ENCODE assay signal across 34 cellular contexts in the genomic region with DNA sequence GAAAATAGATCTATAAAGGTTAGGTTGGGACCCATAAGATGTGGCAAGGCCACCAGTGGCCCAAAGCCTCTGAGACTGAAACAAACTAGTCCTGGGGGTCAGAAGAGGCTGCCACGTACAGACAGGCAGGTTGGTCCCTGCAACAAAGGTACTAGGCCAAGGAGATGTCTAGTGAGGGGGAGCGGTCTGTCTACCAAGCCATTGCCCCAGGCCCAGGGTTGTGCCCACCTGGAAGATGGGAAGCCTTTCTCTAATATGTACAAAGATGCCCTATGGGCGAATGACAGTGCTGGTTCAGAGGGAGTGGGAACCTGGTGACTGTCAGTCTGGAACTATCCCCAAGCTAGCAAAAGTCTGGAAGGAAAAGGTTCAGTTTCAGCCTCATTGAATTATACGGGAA.
"Had no signal": no experiment of that assay in that cellular context is flagged by ENCODE, and none has a peak within 500 bp of the region (broad histone marks: within the 10 kb centered on the region; RNA-seq: fewer than 3 reads in every experiment).

No MANE protein-coding gene starts in this region.

- H3K27ac ChIP-seq: KMS-11 had no signal

- H3K9me3 ChIP-seq: MG63 had no signal

- H3K4me2 ChIP-seq: KMS-11 had no signal

- H3K36me3 ChIP-seq: MG63 had no signal

- DNase-seq: Karpas-422, Kasumi-1, KG1, MG63, MM.1S, MV-4-11, NCI-H1048, NCI-H1092, NCI-H1092 treated with DMSO at 0.1 percent for 48 hours, NCI-H1105, NCI-H1105 treated with DMSO at 0.1 percent for 48 hours, NCI-H1417, NCI-H1417 treated with DMSO at 0.1 percent for 48 hours, NCI-H1436, NCI-H1436 treated with DMSO at 0.1 percent for 48 hours, NCI-H146, NCI-H1694 treated with DMSO at 0.1 percent for 48 hours, NCI-H187, NCI-H187 treated with DMSO at 0.1 percent for 48 hours, NCI-H1930, NCI-H2029, NCI-H2029 treated with DMSO at 0.1 percent for 48 hours, NCI-H2081, NCI-H2081 treated with DMSO at 0.1 percent for 48 hours, NCI-H2107, NCI-H2171, NCI-H2171 treated with DMSO at 0.1 percent for 48 hours, NCI-H2227 treated with DMSO at 0.1 percent for 48 hours, NCI-H226, NCI-H345, NCI-H446, NCI-H446 treated with DMSO at 0.1 percent for 48 hours, NCI-H510A had no signal

- H3K4me3 ChIP-seq: MG63 had no signal

- H3K9ac ChIP-seq: KMS-11 had no signal

- H3K27me3 ChIP-seq: MG63 had no signal
